In genomic region chr14:24839617-24840203, GRCh38 we compare ENCODE assay signal across 21 cellular contexts.
DNase-seq lines count a peak whose midpoint lies in the region; ATAC-seq and TF ChIP-seq lines count a peak whose summit lies in the region.
"Had no signal": no experiment of that assay in that cellular context is flagged by ENCODE, and none has a peak within 500 bp of the region (broad histone marks: within the 10 kb centered on the region; RNA-seq: fewer than 3 reads in every experiment).

No MANE protein-coding gene starts in this region.

- ATAC-seq in body of pancreas, result peak; percentile 65
- ATAC-seq: CD8-positive, alpha-beta T cell; GM23338; stimulated activated naive CD8-positive, alpha-beta T cell treated with anti-CD3 and anti-CD28 coated beads, Interleukin-15, amount 100 ng/mL, for 72 hours had no signal

- no peak for TF ChIP-seq POLR2A in body of pancreas (IDR thresholded peaks at IDR 0.05)

- no peak overlapping the region for H3K4ac ChIP-seq in neuronal stem cell (ENCODE audit: low read length)

- H2BK120ac ChIP-seq in neuronal stem cell (ENCODE audit: low read depth, low read length), result no peak overlapping the region

- H3K4me1 ChIP-seq in body of pancreas, result peaks cover 31% of the 10 kb centered on the region
- H3K4me1 ChIP-seq in neuronal stem cell (ENCODE audit: control insufficient read depth in 2 of 2, insufficient read depth in 1 of 2, low read depth in 1 of 2, low read length in 2 of 2), result peaks cover 3 to 4% of the 10 kb centered on the region in 2 donors
- H3K4me1 ChIP-seq: tibial artery had no signal

- H3K27ac ChIP-seq in body of pancreas, result peak overlapping the region; percentile 11 to 50 (median 44)
- H3K27ac ChIP-seq in neuronal stem cell (replicated peaks; ENCODE audit: low read length), result peak overlapping the region; percentile 34
- no peak overlapping the region for H3K27ac ChIP-seq in caudate nucleus (ENCODE audit: low read depth, low read length)
- H3K27ac ChIP-seq: HL-60, tibial artery had no signal

- WGBS in body of pancreas, 2 donors, result 23 to 31% methylated on average over 3 of the region's 3 CpGs
- WGBS in neuronal stem cell (ENCODE audit: extremely low coverage in 2 of 2, insufficient read length in 2 of 2, insufficient replicate concordance in 1 of 2), 2 donors, result no CpG with 5 or more reads among the region's 3 CpGs

- DNase-seq in NCI-H510A treated with DMSO at 0.1 percent for 48 hours (lab: John Stamatoyannopoulos, UW) (peak; percentile 34), NCI-H510A (lab: John Stamatoyannopoulos, UW) (no peak), HT-29 (ENCODE audit: low spot score) (peak; percentile 25), body of pancreas (peak in 2 of 4 donors; percentile 19 to 56), neuronal stem cell (ENCODE audit: low spot score) (no peak), caudate nucleus (lab: John Stamatoyannopoulos, UW) (no peak), pons (ENCODE audit: low spot score) (no peak), EL (no peak)
- DNase-seq: activated CD4-positive, alpha-beta T cell treated with anti-CD3 and anti-CD28 coated beads for 4 hours; activated gamma-delta T cell treated with Interleukin-2 at 50 U/mL for 16 hours; activated T-cell treated with anti-CD3 and anti-CD28 coated beads, Interleukin-2, amount 50 U/mL, for 1 hour; CD8-positive, alpha-beta T cell; HFFc6; Kasumi-1; mammary epithelial cell; NCI-H2171 treated with DMSO at 0.1 percent for 48 hours; stimulated activated naive CD8-positive, alpha-beta T cell treated with anti-CD3 and anti-CD28 coated beads, Interleukin-15, amount 100 ng/mL, for 72 hours; T-helper 2 cell; tibial artery had no signal

- H3K9me3 ChIP-seq in body of pancreas (no peaks in the 10 kb centered on the region), neuronal stem cell (replicated peaks in 1 of 2; ENCODE audit: control insufficient read depth in 2 of 2, insufficient read depth in 1 of 2, low read depth in 1 of 2, low read length in 2 of 2) (no peaks in the 10 kb centered on the region)
- H3K9me3 ChIP-seq: tibial artery had no signal

- no peak overlapping the region for H3K18ac ChIP-seq in neuronal stem cell (ENCODE audit: low read length)

- no peak overlapping the region for H2BK12ac ChIP-seq in neuronal stem cell (ENCODE audit: low read length)

- no peak overlapping the region for H4K8ac ChIP-seq in neuronal stem cell (ENCODE audit: low read depth, low read length)

- H3K36me3 ChIP-seq in body of pancreas (replicated peaks in 1 of 2; ENCODE audit: insufficient read depth in 1 of 2, low read depth in 2 of 2) (no peaks in the 10 kb centered on the region), neuronal stem cell (replicated peaks in 1 of 2; ENCODE audit: control insufficient read depth in 2 of 2, insufficient read depth in 2 of 2, low read length in 2 of 2) (no peaks in the 10 kb centered on the region)
- H3K36me3 ChIP-seq: tibial artery had no signal

- H2AK5ac ChIP-seq in neuronal stem cell (ENCODE audit: low read depth, low read length), result no peak overlapping the region

- H3K27me3 ChIP-seq in body of pancreas, result no peaks in the 10 kb centered on the region
- no peaks in the 10 kb centered on the region for H3K27me3 ChIP-seq in neuronal stem cell (ENCODE audit: control insufficient read depth in 3 of 3, insufficient read depth in 3 of 3, low read depth in 1 of 3, low read length in 3 of 3)
- H3K27me3 ChIP-seq: tibial artery had no signal

- H3K23ac ChIP-seq in neuronal stem cell (ENCODE audit: low read depth, low read length, poor library complexity), result no peak overlapping the region

- intact Hi-C loops in body of pancreas (cut with DNase I), result no loop called here

- no peak for TF ChIP-seq CTCF in body of pancreas (IDR thresholded peaks at IDR 0.05)

- no peak overlapping the region for H3K9ac ChIP-seq in neuronal stem cell (ENCODE audit: low read depth, low read length, poor library complexity)

- H2AFZ ChIP-seq in neuronal stem cell (ENCODE audit: low read length), result no peak overlapping the region
- H2AFZ ChIP-seq: GM23338 had no signal

- no peak overlapping the region for H3K4me2 ChIP-seq in neuronal stem cell (ENCODE audit: insufficient read depth, low read length, poor library complexity, severe bottlenecking)
- H3K4me2 ChIP-seq: GM23338 had no signal

- H2BK5ac ChIP-seq in neuronal stem cell (ENCODE audit: low read length), result no peak overlapping the region

- H2BK15ac ChIP-seq in neuronal stem cell (ENCODE audit: low read length), result no peak overlapping the region

- no peaks in the 10 kb centered on the region for H3K79me1 ChIP-seq in neuronal stem cell (ENCODE audit: low read depth, low read length)

- H4K91ac ChIP-seq in neuronal stem cell (ENCODE audit: low read depth, low read length, poor library complexity), result no peak overlapping the region

- H3K14ac ChIP-seq in neuronal stem cell (ENCODE audit: low read length), result no peak overlapping the region

- H3K4me3 ChIP-seq in body of pancreas (no peak overlapping the region), neuronal stem cell (ENCODE audit: low read length in 2 of 2) (no peak overlapping the region)
- H3K4me3 ChIP-seq: GM23338, tibial artery had no signal

Comparison
In these comparisons a context has a peak if more than half of its experiments do, and no peak if none do; other contexts are left out.
1. DNase-seq: peak in NCI-H510A treated with DMSO at 0.1 percent for 48 hours (single experiment) and HT-29 (single experiment); none in NCI-H510A (single experiment), neuronal stem cell (single experiment), caudate nucleus (0 of 61), pons (single experiment) and EL (single experiment).